In genomic region chrX:65451663-65452062, GRCh38 we compare ENCODE assay signal across 8 cellular contexts.
A peak's percentile ranks its signal among the peaks of the same experiment; 100 is the strongest.
DNase-seq lines count a peak whose midpoint lies in the region; ATAC-seq and TF ChIP-seq lines count a peak whose summit lies in the region.

No MANE protein-coding gene starts in this region.

- no peaks in the 10 kb centered on the region for H3K4me1 ChIP-seq in BE2C
- H3K4me1 ChIP-seq in Peyer's patch = no peaks in the 10 kb centered on the region
- no peaks in the 10 kb centered on the region for H3K4me1 ChIP-seq in upper lobe of right lung

- H3K36me3 ChIP-seq in BE2C (no peaks in the 10 kb centered on the region), Peyer's patch (no peaks in the 10 kb centered on the region), upper lobe of right lung (no peaks in the 10 kb centered on the region)

- TF ChIP-seq POLR2A in Peyer's patch (IDR thresholded peaks at IDR 0.05) = no peak

- no peaks in the 10 kb centered on the region for H3K27me3 ChIP-seq in BE2C
- no peaks in the 10 kb centered on the region for H3K27me3 ChIP-seq in Peyer's patch
- no peaks in the 10 kb centered on the region for H3K27me3 ChIP-seq in upper lobe of right lung

- TF ChIP-seq CTCF in BE2C (IDR thresholded peaks at IDR 0.05; ENCODE audit: low read depth, low read length) (peak; percentile 48), GM12874 (IDR thresholded peaks at IDR 0.05; ENCODE audit: insufficient read depth, low read depth, low read length) (peak; percentile 45), Peyer's patch (IDR thresholded peaks at IDR 0.05) (peak in 4 of 6 experiments; percentile 22 to 56 (median 54)), fibroblast of the aortic adventitia (IDR thresholded peaks at IDR 0.05; ENCODE audit: insufficient read depth, low read length) (peak; percentile 38), upper lobe of right lung (IDR thresholded peaks at IDR 0.05) (peak; percentile 43)

- ATAC-seq in HG03103 (IDR thresholded peaks at IDR 0.05; ENCODE audit: low read depth, unreplicated experiment) (peak; percentile 71), upper lobe of right lung (no peak)

- intact Hi-C loops in upper lobe of right lung (cut with DNase I) = no loop called here

- H3K4me3 ChIP-seq in BE2C (ENCODE audit: low read depth, low read length) (no peak overlapping the region), Peyer's patch (no peak overlapping the region), fibroblast of the aortic adventitia (ENCODE audit: low read depth, low read length) (no peak overlapping the region), upper lobe of right lung (no peak overlapping the region)

- peak; percentile 6 for DNase-seq in BE2C
- no peak for DNase-seq in Peyer's patch
- peak; percentile 21 for DNase-seq in fibroblast of the aortic adventitia (ENCODE audit: low read depth)
- no peak for DNase-seq in upper lobe of right lung
- no peak for DNase-seq in caudate nucleus (lab: John Stamatoyannopoulos, UW)
- DNase-seq in mesenteric fat pad (ENCODE audit: low spot score) = no peak

- H3K9me3 ChIP-seq in BE2C (no peaks in the 10 kb centered on the region), Peyer's patch (no peaks in the 10 kb centered on the region), upper lobe of right lung (no peaks in the 10 kb centered on the region)

- H3K27ac ChIP-seq in Peyer's patch (no peak overlapping the region), upper lobe of right lung (no peak overlapping the region), caudate nucleus (ENCODE audit: low read depth, low read length) (no peak overlapping the region)

Comparison
In these comparisons a context has a peak if more than half of its experiments do, and no peak if none do; other contexts are left out.
1. DNase-seq: peak in BE2C (single experiment) and fibroblast of the aortic adventitia (single experiment); none in Peyer's patch (0 of 3), upper lobe of right lung (single experiment), caudate nucleus (0 of 61) and mesenteric fat pad (single experiment).
2. Peak in every context shown above with its lines, with median percentiles within 50 percentile points of each other: CTCF ChIP-seq.